In the genomic region with DNA sequence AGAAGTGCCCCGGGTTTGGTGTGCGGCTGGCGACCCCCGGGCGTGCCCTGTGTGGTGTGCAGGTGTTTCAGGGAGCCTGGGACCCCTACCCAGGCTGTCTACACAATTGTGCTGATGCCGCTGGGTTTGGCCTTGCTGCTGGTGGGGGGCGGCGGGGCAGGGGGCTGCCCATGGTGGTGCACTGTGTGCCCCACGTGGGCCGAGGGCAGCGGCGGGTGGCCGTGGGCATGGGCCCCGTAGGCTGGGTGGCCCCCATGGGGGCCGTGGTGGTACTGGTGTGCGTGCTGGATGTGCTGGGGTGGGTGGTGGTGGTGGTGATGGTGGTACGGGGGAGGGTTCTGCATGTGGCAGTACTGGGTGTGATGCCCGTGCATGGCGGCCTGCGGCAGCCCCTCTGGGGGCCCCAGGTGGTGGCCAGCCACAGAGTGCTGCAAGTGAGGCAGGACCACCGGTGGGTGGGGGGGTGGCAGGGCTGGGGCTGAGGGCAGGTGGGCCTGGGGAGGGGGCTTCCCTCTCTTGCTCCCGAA, we compare ENCODE assay signal across 1 cellular context.
A peak's percentile ranks its signal among the peaks of the same experiment; 100 is the strongest.
TF ChIP-seq lines count a peak whose summit lies in the region.

No MANE protein-coding gene starts in this region.

TF ChIP-seq in K562, 482 proteins besides CTCF, POLR2A, EP300 and RAD21:
- no peak for TF ChIP-seq ATF7 (IDR thresholded peaks at IDR 0.05)
- TF ChIP-seq HNRNPL (IDR thresholded peaks at IDR 0.05; ENCODE audit: low read depth, low read length): peak; percentile 24; the same call in 1 of the 2 replicates
- peak; percentile 24; the same call in 1 of the 2 replicates for TF ChIP-seq POLR2G (IDR thresholded peaks at IDR 0.05; ENCODE audit: low read depth, low read length)
